10 cellular contexts compared by ENCODE assay signal in genomic region chr4:2393353-2394270, GRCh38. TPM values are rescaled to one million over a fixed set of nuclear protein-coding genes. Genes with fewer than 3 reads are reported as not detected.
A peak's percentile ranks its signal among the peaks of the same experiment; 100 is the strongest.
DNase-seq lines count a peak whose midpoint lies in the region; ATAC-seq and TF ChIP-seq lines count a peak whose summit lies in the region.
"Had no signal": no experiment of that assay in that cellular context is flagged by ENCODE, and none has a peak within 500 bp of the region (broad histone marks: within the 10 kb centered on the region; RNA-seq: fewer than 3 reads in every experiment).

No MANE protein-coding gene starts in this region.

- TF ChIP-seq RAD21 in Ishikawa (IDR thresholded peaks at IDR 0.05; ENCODE audit: low read depth): no peak

- H3K9me3 ChIP-seq in duodenal mucosa (ENCODE audit: control insufficient read depth in 1 of 2, low read length in 2 of 2) (no peaks in the 10 kb centered on the region), neuronal stem cell (replicated peaks in 1 of 2; ENCODE audit: control insufficient read depth in 2 of 2, insufficient read depth in 1 of 2, low read depth in 1 of 2, low read length in 2 of 2) (no peaks in the 10 kb centered on the region)

- no peak for ATAC-seq in GM21381 (IDR thresholded peaks at IDR 0.05; ENCODE audit: unreplicated experiment)
- ATAC-seq in GM21423 (IDR thresholded peaks at IDR 0.05; ENCODE audit: unreplicated experiment): no peak

- no peak for TF ChIP-seq EP300 in Ishikawa (IDR thresholded peaks at IDR 0.05; ENCODE audit: borderline replicate concordance)

- H3K14ac ChIP-seq in neuronal stem cell (ENCODE audit: low read length): no peak overlapping the region

- H3K36me3 ChIP-seq in duodenal mucosa (ENCODE audit: control insufficient read depth in 1 of 2, insufficient read depth in 2 of 2, low read length in 2 of 2) (no peaks in the 10 kb centered on the region), neuronal stem cell (replicated peaks in 1 of 2; ENCODE audit: control insufficient read depth in 2 of 2, insufficient read depth in 2 of 2, low read length in 2 of 2) (no peaks in the 10 kb centered on the region)

- H3K27ac ChIP-seq in duodenal mucosa (ENCODE audit: low read depth, low read length) (peak overlapping the region; percentile 32), neuronal stem cell (replicated peaks; ENCODE audit: low read length) (no peak overlapping the region)

- H3K23ac ChIP-seq in neuronal stem cell (ENCODE audit: low read depth, low read length, poor library complexity): no peak overlapping the region

- H2BK120ac ChIP-seq in neuronal stem cell (ENCODE audit: low read depth, low read length): no peak overlapping the region

- H3K4me1 ChIP-seq in duodenal mucosa (ENCODE audit: control insufficient read depth in 1 of 2, insufficient read depth in 2 of 2, low read length in 2 of 2): peaks cover 24 to 30% of the 10 kb centered on the region in 2 donors
- H3K4me1 ChIP-seq in neuronal stem cell (ENCODE audit: control insufficient read depth in 2 of 2, insufficient read depth in 1 of 2, low read depth in 1 of 2, low read length in 2 of 2): peaks cover 7 to 21% of the 10 kb centered on the region in 2 donors

- H3K4ac ChIP-seq in neuronal stem cell (ENCODE audit: low read length): no peak overlapping the region

- intact Hi-C loops in lower leg skin (cut with DNase I; ENCODE audit: low total_unique reads): no loop called here

- peak overlapping the region; percentile 84 for H2AFZ ChIP-seq in neuronal stem cell (ENCODE audit: low read length)

- CTCF ChIA-PET in GM10248 (lab: Yijun Ruan, JAX): interaction anchor here (2.1 to 5.2 kb wide), 2 partner anchors 9 to 19 kb away, joined by 7 to 23 read pairs; no protein-coding TSS in a partner anchor

- H2BK12ac ChIP-seq in neuronal stem cell (ENCODE audit: low read length): no peak overlapping the region

- H3K9ac ChIP-seq in duodenal mucosa (ENCODE audit: low read depth in 1 of 2, low read length in 2 of 2) (no peak overlapping the region), neuronal stem cell (ENCODE audit: low read depth, low read length, poor library complexity) (no peak overlapping the region)

- H2BK5ac ChIP-seq in neuronal stem cell (ENCODE audit: low read length): peak overlapping the region; percentile 30

- no peak overlapping the region for H4K91ac ChIP-seq in neuronal stem cell (ENCODE audit: low read depth, low read length, poor library complexity)

- peak overlapping the region; percentile 91 for H2AK5ac ChIP-seq in neuronal stem cell (ENCODE audit: low read depth, low read length)

- peak overlapping the region; percentile 62 for H2BK15ac ChIP-seq in neuronal stem cell (ENCODE audit: low read length)

- DNase-seq in GM10248 (ENCODE audit: extremely low spot score) (peak; percentile 60), neuronal stem cell (ENCODE audit: low spot score) (no peak), lower leg skin (ENCODE audit: low spot score in 2 of 2) (no peak), putamen (ENCODE audit: low spot score) (no peak)

- no peak for TF ChIP-seq POLR2A in lower leg skin (IDR thresholded peaks at IDR 0.05)

- H3K18ac ChIP-seq in neuronal stem cell (ENCODE audit: low read length): peak overlapping the region; percentile 6

- H3K4me3 ChIP-seq in duodenal mucosa (ENCODE audit: low read depth in 1 of 2, low read length in 2 of 2) (peak overlapping the region; percentile 48 to 53), neuronal stem cell (ENCODE audit: low read length in 2 of 2) (peak overlapping the region in 1 of 2 donors; percentile 56), lower leg skin (ENCODE audit: low read depth, poor library complexity, severe bottlenecking) (no peak overlapping the region)

- TF ChIP-seq CTCF in GM10248 (IDR thresholded peaks at IDR 0.05; ENCODE audit: control extremely low read depth, extremely low read depth, low read depth, missing control alignments): no peak
- TF ChIP-seq CTCF in lower leg skin (IDR thresholded peaks at IDR 0.05): no peak

- WGBS in neuronal stem cell (ENCODE audit: extremely low coverage in 2 of 2, insufficient read length in 2 of 2, insufficient replicate concordance in 1 of 2), 2 donors: no CpG with 5 or more reads among the region's 28 CpGs
- WGBS in lower leg skin, 2 donors: 19 to 31% methylated on average over 28 of the region's 28 CpGs

- POLR2A ChIA-PET in GM10248 (lab: Yijun Ruan, JAX): no interaction called here

- H4K8ac ChIP-seq in neuronal stem cell (ENCODE audit: low read depth, low read length): no peak overlapping the region

- no peaks in the 10 kb centered on the region for H3K79me1 ChIP-seq in neuronal stem cell (ENCODE audit: low read depth, low read length)

- no peaks in the 10 kb centered on the region for H3K27me3 ChIP-seq in duodenal mucosa (ENCODE audit: control insufficient read depth in 1 of 2, insufficient read depth in 2 of 2, low read length in 2 of 2)
- H3K27me3 ChIP-seq in neuronal stem cell (ENCODE audit: control insufficient read depth in 3 of 3, insufficient read depth in 3 of 3, low read depth in 1 of 3, low read length in 3 of 3): peaks cover 0 to 69% (median 10%) of the 10 kb centered on the region in 3 experiments

- peak overlapping the region; percentile 58 for H3K4me2 ChIP-seq in neuronal stem cell (ENCODE audit: insufficient read depth, low read length, poor library complexity, severe bottlenecking)

TF ChIP-seq in Ishikawa, 13 proteins besides CTCF, POLR2A, EP300 and RAD21:
- TF ChIP-seq NFIC (IDR thresholded peaks at IDR 0.05) (no peak), TEAD4 (IDR thresholded peaks at IDR 0.05) (0 out of 2 replicates have a peak, but pooled peaks have one; percentile 5), CREB1 (IDR thresholded peaks at IDR 0.05; ENCODE audit: low read depth) (no peak), ZBTB7A (IDR thresholded peaks at IDR 0.05; ENCODE audit: low read depth) (peak; percentile 71)
- TF ChIP-seq, protein P1, sequence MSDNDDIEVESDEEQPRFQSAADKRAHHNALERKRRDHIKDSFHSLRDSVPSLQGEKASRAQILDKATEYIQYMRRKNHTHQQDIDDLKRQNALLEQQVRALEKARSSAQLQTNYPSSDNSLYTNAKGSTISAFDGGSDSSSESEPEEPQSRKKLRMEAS (IDR thresholded peaks at IDR 0.05): peak; percentile 37; the same call in 1 of the 2 replicates

RNA-seq across cellular contexts. Expression of gene ZFYVE28, which starts 24.8 kb away (rescaled TPM):
- 0.15 TPM for polyA plus RNA-seq in neuronal stem cell (2013, experiment 1 of 2)
- polyA plus RNA-seq in neuronal stem cell (2013, experiment 2 of 2): 0.12 TPM
- 10 to 100 TPM in 2 of 4 donors, 1 to 10 TPM in 2; 5.0 to 12.8 (median 9.9) TPM for total RNA-seq in lower leg skin

RNA-seq across cellular contexts. Expression of gene CFAP99, which starts 25.1 kb away (rescaled TPM):
- not detected for polyA plus RNA-seq in neuronal stem cell (2013, experiment 1 of 2)
- polyA plus RNA-seq in neuronal stem cell (2013, experiment 2 of 2): not detected
- not detected for total RNA-seq in lower leg skin
- total RNA-seq: activated CD8-positive, alpha-beta memory T cell treated with anti-CD3 and anti-CD28 coated beads for 36 hours; ureter had no signal
